ENCODE assay signal across 10 cellular contexts in the genomic region with DNA sequence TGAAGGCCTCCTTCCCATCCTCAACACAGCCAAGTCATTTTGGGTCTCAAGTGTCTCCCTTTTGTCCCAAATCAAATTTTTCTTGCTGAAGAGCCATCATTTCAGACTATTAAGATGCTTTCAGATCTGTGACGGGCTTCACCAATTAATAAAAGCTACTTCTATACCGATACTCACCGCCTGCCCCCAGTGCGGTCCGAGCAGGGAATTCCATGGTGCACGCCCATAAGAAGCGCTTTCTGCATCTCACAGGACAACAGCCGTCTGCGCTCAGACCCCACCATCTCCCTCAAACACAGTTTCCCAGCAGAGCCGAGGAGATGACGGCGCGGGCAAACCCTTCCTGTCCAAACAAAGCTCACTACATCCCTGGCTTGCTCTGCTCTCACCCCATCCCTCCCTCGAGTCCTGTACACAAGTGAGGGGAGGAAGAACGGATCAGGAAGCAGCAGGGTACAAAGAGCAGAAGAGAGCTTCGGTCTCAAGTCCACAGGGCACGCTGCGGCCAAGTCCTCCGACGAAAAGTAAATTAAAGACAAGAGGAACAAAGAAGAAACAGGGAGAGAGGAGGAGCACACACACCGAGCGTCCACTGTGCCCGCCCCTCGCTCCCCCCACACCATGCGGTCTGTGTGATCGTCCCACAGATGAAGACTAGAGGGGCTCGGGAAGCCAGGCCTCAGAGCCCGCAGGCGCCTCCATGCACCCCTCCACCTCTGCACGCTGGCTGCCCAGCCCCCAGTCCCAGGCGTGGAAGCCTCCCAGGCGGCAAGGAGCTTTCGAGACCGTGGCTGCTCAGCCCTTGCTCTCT.
DNase-seq lines count a peak whose midpoint lies in the region; ATAC-seq and TF ChIP-seq lines count a peak whose summit lies in the region.
"Had no signal": no experiment of that assay in that cellular context is flagged by ENCODE, and none has a peak within 500 bp of the region (broad histone marks: within the 10 kb centered on the region; RNA-seq: fewer than 3 reads in every experiment).

No MANE protein-coding gene starts in this region.

- CTCF ChIA-PET in naive thymus-derived CD4-positive, alpha-beta T cell (lab: Charles Lee), result interaction anchor here (0.6 kb wide), 2 partner anchors 175 to 488 kb away, joined by 3 to 4 read pairs; no protein-coding TSS in a partner anchor

- H3K9me3 Mint-ChIP-seq in stimulated activated naive CD8-positive, alpha-beta T cell treated with anti-CD3 and anti-CD28 coated beads, Interleukin-15, Interleukin-2, amounts not matched to agents 100 ng/mL and 50 ng/mL, for 24 hours, result no peaks in the 10 kb centered on the region
- no peaks in the 10 kb centered on the region for H3K9me3 Mint-ChIP-seq in naive thymus-derived CD4-positive, alpha-beta T cell

- H3K36me3 Mint-ChIP-seq in stimulated activated naive CD8-positive, alpha-beta T cell treated with anti-CD3 and anti-CD28 coated beads, Interleukin-15, Interleukin-2, amounts not matched to agents 100 ng/mL and 50 ng/mL, for 24 hours (ENCODE audit: low read depth), result peaks cover 20% of the 10 kb centered on the region
- H3K36me3 Mint-ChIP-seq in naive thymus-derived CD4-positive, alpha-beta T cell, result peaks cover 0 to 7% (median 3%) of the 10 kb centered on the region in 5 donors

- H3K4me3 Mint-ChIP-seq in stimulated activated naive CD8-positive, alpha-beta T cell treated with anti-CD3 and anti-CD28 coated beads, Interleukin-15, Interleukin-2, amounts not matched to agents 100 ng/mL and 50 ng/mL, for 24 hours, result peak overlapping the region; percentile 65
- peak overlapping the region in 7 of 10 donors; percentile 30 to 73 (median 56) for H3K4me3 Mint-ChIP-seq in naive thymus-derived CD4-positive, alpha-beta T cell

- POLR2A ChIA-PET in naive thymus-derived CD4-positive, alpha-beta T cell (lab: Charles Lee), result no interaction called here

- intact Hi-C loops in naive thymus-derived CD4-positive, alpha-beta T cell (cut with micrococcal nuclease), result no loop called here

- no peak overlapping the region for H3K27ac ChIP-seq in naive thymus-derived CD4-positive, alpha-beta T cell (ENCODE audit: low read depth, low read length)
- H3K27ac ChIP-seq: HL-60 had no signal

- no peak for TF ChIP-seq CTCF in choroid plexus epithelial cell (conservative IDR thresholded peaks at IDR 0.05; ENCODE audit: low read depth, low read length)

- H3K27ac Mint-ChIP-seq in stimulated activated naive CD8-positive, alpha-beta T cell treated with anti-CD3 and anti-CD28 coated beads, Interleukin-15, Interleukin-2, amounts not matched to agents 100 ng/mL and 50 ng/mL, for 24 hours, result peak overlapping the region; percentile 88
- H3K27ac Mint-ChIP-seq in naive thymus-derived CD4-positive, alpha-beta T cell, result peak overlapping the region in 1 of 9 donors; percentile 38

- H3K4me1 ChIP-seq in naive thymus-derived CD4-positive, alpha-beta T cell (ENCODE audit: control insufficient read depth in 2 of 2, insufficient read depth in 2 of 2, low read length in 2 of 2), result peaks cover 0 to 10% of the 10 kb centered on the region in 2 donors

- no peak for ATAC-seq in stimulated activated naive CD8-positive, alpha-beta T cell treated with anti-CD3 and anti-CD28 coated beads, Interleukin-15, Interleukin-2, amounts not matched to agents 100 U/mL and 50 U/mL, for 24 hours
- ATAC-seq in naive thymus-derived CD4-positive, alpha-beta T cell, result no peak
- ATAC-seq in HG02973 (IDR thresholded peaks at IDR 0.05; ENCODE audit: unreplicated experiment), result no peak
- ATAC-seq in GM21786 (IDR thresholded peaks at IDR 0.05; ENCODE audit: unreplicated experiment), result no peak

- H3K36me3 ChIP-seq in naive thymus-derived CD4-positive, alpha-beta T cell (ENCODE audit: control insufficient read depth in 2 of 3, insufficient read depth in 3 of 3, low read length in 3 of 3), result peaks cover 0 to 10% (median 0%) of the 10 kb centered on the region in 3 experiments
- H3K36me3 ChIP-seq: gastroesophageal sphincter had no signal

- H3K4me3 ChIP-seq in choroid plexus epithelial cell (ENCODE audit: low read depth, low read length), result peak overlapping the region; percentile 32
- no peak overlapping the region for H3K4me3 ChIP-seq in naive thymus-derived CD4-positive, alpha-beta T cell (ENCODE audit: low read length)

- no peak for DNase-seq in stimulated activated naive CD8-positive, alpha-beta T cell treated with anti-CD3 and anti-CD28 coated beads, Interleukin-15, Interleukin-2, amounts not matched to agents 100 U/mL and 50 U/mL, for 24 hours
- DNase-seq in choroid plexus epithelial cell (ENCODE audit: low read depth), result peak; percentile 50
- no peak for DNase-seq in naive thymus-derived CD4-positive, alpha-beta T cell
- no peak for DNase-seq in stimulated activated CD4-positive, alpha-beta T cell treated with anti-CD3 and anti-CD28 coated beads, Interleukin-12 subunit alpha, Interleukin-12 subunit beta, amount 100 ng/mL, for 4 hours
- DNase-seq in occipital lobe (lab: John Stamatoyannopoulos, UW), result no peak

- no peaks in the 10 kb centered on the region for H3K27me3 Mint-ChIP-seq in stimulated activated naive CD8-positive, alpha-beta T cell treated with anti-CD3 and anti-CD28 coated beads, Interleukin-15, Interleukin-2, amounts not matched to agents 100 ng/mL and 50 ng/mL, for 24 hours
- H3K27me3 Mint-ChIP-seq in naive thymus-derived CD4-positive, alpha-beta T cell, result no peaks in the 10 kb centered on the region

- H3K27me3 ChIP-seq in naive thymus-derived CD4-positive, alpha-beta T cell (ENCODE audit: control insufficient read depth in 2 of 2, insufficient read depth in 2 of 2, low read length in 2 of 2), result no peaks in the 10 kb centered on the region
- H3K27me3 ChIP-seq: gastroesophageal sphincter had no signal

- no peaks in the 10 kb centered on the region for H3K9me3 ChIP-seq in naive thymus-derived CD4-positive, alpha-beta T cell (ENCODE audit: control insufficient read depth in 2 of 3, low read length in 3 of 3)
- H3K9me3 ChIP-seq: gastroesophageal sphincter had no signal

- H3K4me1 Mint-ChIP-seq in stimulated activated naive CD8-positive, alpha-beta T cell treated with anti-CD3 and anti-CD28 coated beads, Interleukin-15, Interleukin-2, amounts not matched to agents 100 ng/mL and 50 ng/mL, for 24 hours (ENCODE audit: low read depth), result peaks cover 47% of the 10 kb centered on the region
- H3K4me1 Mint-ChIP-seq in naive thymus-derived CD4-positive, alpha-beta T cell, result peaks cover 8 to 30% (median 26%) of the 10 kb centered on the region in 7 donors
